ENCODE assay signal across 8 cellular contexts in the genomic region with DNA sequence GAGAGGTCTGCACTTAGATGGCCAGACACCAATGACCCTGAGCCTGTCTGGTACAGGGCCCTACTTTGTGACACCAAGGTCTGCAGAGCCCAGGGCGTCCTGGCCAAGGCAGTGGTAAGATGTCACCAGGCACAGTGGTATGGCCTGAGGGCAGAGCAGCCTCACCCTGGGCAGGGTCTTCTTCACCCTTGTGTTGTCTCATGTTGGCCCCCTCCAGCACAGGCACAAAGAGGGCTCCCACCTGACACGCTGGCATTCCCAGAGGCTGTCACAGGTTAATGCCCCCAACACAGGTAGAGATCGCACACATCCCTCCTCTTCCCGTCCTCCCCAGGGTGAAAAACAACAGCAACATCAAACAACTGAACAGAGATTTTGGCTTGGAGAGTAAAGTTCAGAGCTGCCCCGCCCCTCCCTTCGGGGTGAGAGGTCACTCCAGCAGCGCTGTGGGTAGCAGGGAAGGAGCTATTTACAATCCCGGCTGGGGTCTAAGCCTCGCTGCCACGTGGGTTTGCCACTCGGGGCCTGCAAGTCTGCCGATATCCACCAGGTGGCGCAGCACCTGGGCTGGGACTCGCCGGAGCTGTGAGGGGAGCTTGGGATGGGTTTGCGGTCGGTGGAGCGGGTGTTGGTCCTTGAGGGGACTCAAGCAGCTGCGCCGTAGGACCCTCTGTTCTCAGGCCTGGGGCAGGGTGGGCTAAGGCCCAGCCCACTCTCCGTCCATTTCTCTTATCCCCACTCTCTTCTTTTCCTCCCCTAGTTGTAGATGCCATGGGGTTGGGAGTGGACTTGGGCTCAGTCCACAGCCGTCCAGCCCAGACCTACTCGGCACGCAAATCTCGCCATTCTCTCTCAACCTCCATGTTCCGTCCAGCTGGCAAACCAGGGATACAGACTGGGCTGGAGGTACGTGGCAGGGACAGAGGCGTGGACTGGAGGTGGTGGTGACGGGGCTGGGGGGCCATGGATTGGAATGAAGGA. TPM values are rescaled to one million over a fixed set of nuclear protein-coding genes. Genes with fewer than 3 reads are reported as not detected.
DNase-seq lines count a peak whose midpoint lies in the region; ATAC-seq and TF ChIP-seq lines count a peak whose summit lies in the region.

No MANE protein-coding gene starts in this region.

- TF ChIP-seq POLR2A in ovary (IDR thresholded peaks at IDR 0.05) (no peak), tibial nerve (IDR thresholded peaks at IDR 0.05) (no peak)

- peak; percentile 85 for DNase-seq in DND-41
- peak; percentile 53 for DNase-seq in M059J (ENCODE audit: low read depth)
- DNase-seq in SJCRH30, result peak; percentile 77 to 87
- peak; percentile 79 for DNase-seq in activated gamma-delta T cell treated with Interleukin-2 at 50 U/mL for 16 hours
- DNase-seq in germinal center (ENCODE audit: low spot score), result peak; percentile 80
- DNase-seq in ovary, result peak; percentile 70 to 87 (median 82)
- peak; percentile 62 to 77 for DNase-seq in tibial nerve (ENCODE audit: low spot score in 2 of 2)

- ATAC-seq in DND-41 (ENCODE audit: insufficient read depth, low read depth) (peak; percentile 92), GM21717 (IDR thresholded peaks at IDR 0.05; ENCODE audit: unreplicated experiment) (no peak)

- intact Hi-C loops in ovary (cut with DNase I), result loop anchor here (2.0 to 5.0 kb wide), 3 partner anchors 36 to 77 kb away; a partner anchor contains a TSS

- TF ChIP-seq CTCF in DND-41 (IDR thresholded peaks at IDR 0.05; ENCODE audit: borderline replicate concordance, extremely low read depth, low read length, poor library complexity, severe bottlenecking) (peak; percentile 97), ovary (IDR thresholded peaks at IDR 0.05) (peak; percentile 90 to 93 (median 92)), tibial nerve (IDR thresholded peaks at IDR 0.05) (peak; percentile 97 to 99 (median 98))

- H3K27me3 ChIP-seq in DND-41 (ENCODE audit: insufficient read depth, low read length, poor library complexity), result peaks cover 24% of the 10 kb centered on the region
- no peaks in the 10 kb centered on the region for H3K27me3 ChIP-seq in SJCRH30
- H3K27me3 ChIP-seq in ovary, result no peaks in the 10 kb centered on the region
- no peaks in the 10 kb centered on the region for H3K27me3 ChIP-seq in tibial nerve

- H2AFZ ChIP-seq in DND-41 (ENCODE audit: low read depth, low read length), result peak overlapping the region; percentile 53; the same call in 1 of the 2 replicates

- no peak overlapping the region for H3K4me3 ChIP-seq in DND-41 (ENCODE audit: low read depth in 1 of 2, low read length in 2 of 2)
- H3K4me3 ChIP-seq in SJCRH30, result no peak overlapping the region
- no peak overlapping the region for H3K4me3 ChIP-seq in ovary
- no peak overlapping the region for H3K4me3 ChIP-seq in tibial nerve

- peak overlapping the region; percentile 29; the same call in 1 of the 2 replicates for H3K4me2 ChIP-seq in DND-41 (ENCODE audit: insufficient read depth, low read length)

- H3K27ac ChIP-seq in DND-41 (ENCODE audit: low read length) (no peak overlapping the region), SJCRH30 (no peak overlapping the region), ovary (no peak overlapping the region), tibial nerve (no peak overlapping the region)

- H3K9ac ChIP-seq in DND-41 (ENCODE audit: low read depth, low read length), result peak overlapping the region; percentile 14

- WGBS in ovary, 3 donors, result 17 to 22% (median 18%) methylated on average over 29 of the region's 29 CpGs
- 26 to 29% methylated on average over 20 to 29 of the region's 29 CpGs for WGBS in tibial nerve, 2 donors

- H3K4me1 ChIP-seq in DND-41 (ENCODE audit: insufficient read depth, low read length), result peaks cover 13% of the 10 kb centered on the region
- H3K4me1 ChIP-seq in SJCRH30, result peaks cover 3% of the 10 kb centered on the region; the same call in 1 of the 2 replicates
- peaks cover 8% of the 10 kb centered on the region for H3K4me1 ChIP-seq in ovary (ENCODE audit: insufficient read depth)
- H3K4me1 ChIP-seq in tibial nerve, result peaks cover 0 to 37% (median 11%) of the 10 kb centered on the region in 4 donors

- H3K36me3 ChIP-seq in DND-41 (ENCODE audit: insufficient read depth, low read length) (peaks cover 2% of the 10 kb centered on the region; the same call in 1 of the 2 replicates), SJCRH30 (no peaks in the 10 kb centered on the region), ovary (no peaks in the 10 kb centered on the region), tibial nerve (no peaks in the 10 kb centered on the region)

- peaks cover 7% of the 10 kb centered on the region for H4K20me1 ChIP-seq in DND-41 (ENCODE audit: insufficient read depth, low read length)

- H3K9me3 ChIP-seq in DND-41 (ENCODE audit: insufficient read depth, low read length, severe bottlenecking) (no peaks in the 10 kb centered on the region), SJCRH30 (replicated peaks) (no peaks in the 10 kb centered on the region), ovary (no peaks in the 10 kb centered on the region), tibial nerve (no peaks in the 10 kb centered on the region)

- TF ChIP-seq EP300 in ovary (IDR thresholded peaks at IDR 0.05), result no peak
- peak in 1 of 2 donors; percentile 23 for TF ChIP-seq EP300 in tibial nerve (IDR thresholded peaks at IDR 0.05)

- no peaks in the 10 kb centered on the region for H3K79me2 ChIP-seq in DND-41 (ENCODE audit: insufficient read depth, low read length)

RNA-seq across cellular contexts. Expression of a gene that starts 12.7 kb away (rescaled TPM):
- 0.59 and 2.9 TPM in 2 replicates for total RNA-seq in M059J (2014; rRNA removed; shearing (Covaris generic))
- 3.5 and 4.2 TPM in 2 replicates for total RNA-seq in SJCRH30 (2014; rRNA removed; shearing (Covaris generic))
- 1 to 10 TPM; 1.3 to 3.7 (median 2.4) TPM for total RNA-seq in ovary
- polyA plus RNA-seq in ovary, result 1 to 10 TPM; 1.6 to 2.1 TPM
- 1 to 10 TPM in 2 of 4 donors, under 1 TPM in 1, not detected in 1; 0.63 to 1.2 (median 1.2) TPM for total RNA-seq in tibial nerve

RNA-seq across cellular contexts. Expression of a gene that starts 27.8 kb away (rescaled TPM):
- 22.8 and 36.2 TPM in 2 replicates for total RNA-seq in M059J (2014; rRNA removed; shearing (Covaris generic))
- 15.3 and 17.8 TPM in 2 replicates for total RNA-seq in SJCRH30 (2014; rRNA removed; shearing (Covaris generic))
- total RNA-seq in ovary (10 to 100 TPM in 5 of 7 donors, 1 to 10 TPM in 2; 8.6 to 14.1 (median 12.2) TPM), tibial nerve (1 to 10 TPM in 3 of 4 donors, under 1 TPM in 1; 0.87 to 4.2 (median 1.8) TPM)
- polyA plus RNA-seq in ovary, result 10 to 100 TPM in 1 of 2 donors, 1 to 10 TPM in 1; 7.3 to 10.6 TPM

RNA-seq across cellular contexts. Expression of a gene that starts 36.3 kb away (rescaled TPM):
- 15.1 and 17.9 TPM in 2 replicates for total RNA-seq in M059J (2014; rRNA removed; shearing (Covaris generic))
- 1.8 and 2.2 TPM in 2 replicates for total RNA-seq in SJCRH30 (2014; rRNA removed; shearing (Covaris generic))
- total RNA-seq in ovary (10 to 100 TPM; 12.1 to 51.6 (median 16.6) TPM), tibial nerve (10 to 100 TPM; 27.4 to 41.4 (median 34.0) TPM)
- polyA plus RNA-seq in ovary, result 10 to 100 TPM; 18.6 to 27.3 TPM

RNA-seq across cellular contexts. Expression of a gene that starts 40.2 kb away (rescaled TPM):
- total RNA-seq in M059J (2014; rRNA removed; shearing (Covaris generic)), result 74.5 and 90.0 TPM in 2 replicates
- total RNA-seq in SJCRH30 (2014; rRNA removed; shearing (Covaris generic)), result 16.9 and 18.3 TPM in 2 replicates
- total RNA-seq in ovary, result 100 to 1,000 TPM in 1 of 7 donors, 10 to 100 TPM in 6; 34.8 to 149 (median 67.8) TPM
- 10 to 100 TPM; 17.0 to 61.7 TPM for polyA plus RNA-seq in ovary
- 100 to 1,000 TPM; 111 to 202 (median 168) TPM for total RNA-seq in tibial nerve

RNA-seq across cellular contexts. Expression of a gene that starts 44.3 kb away (rescaled TPM):
- total RNA-seq in M059J (2014; rRNA removed; shearing (Covaris generic)), result 55.7 and 62.9 TPM in 2 replicates
- total RNA-seq in SJCRH30 (2014; rRNA removed; shearing (Covaris generic)), result 12.9 and 14.8 TPM in 2 replicates
- total RNA-seq in ovary (10 to 100 TPM; 10.8 to 31.4 (median 16.8) TPM), tibial nerve (10 to 100 TPM in 3 of 4 donors, 1 to 10 TPM in 1; 5.7 to 33.9 (median 14.9) TPM)
- polyA plus RNA-seq in ovary, result 10 to 100 TPM; 19.7 to 50.2 TPM
